ENCODE assay signal across 10 cellular contexts in the genomic region with DNA sequence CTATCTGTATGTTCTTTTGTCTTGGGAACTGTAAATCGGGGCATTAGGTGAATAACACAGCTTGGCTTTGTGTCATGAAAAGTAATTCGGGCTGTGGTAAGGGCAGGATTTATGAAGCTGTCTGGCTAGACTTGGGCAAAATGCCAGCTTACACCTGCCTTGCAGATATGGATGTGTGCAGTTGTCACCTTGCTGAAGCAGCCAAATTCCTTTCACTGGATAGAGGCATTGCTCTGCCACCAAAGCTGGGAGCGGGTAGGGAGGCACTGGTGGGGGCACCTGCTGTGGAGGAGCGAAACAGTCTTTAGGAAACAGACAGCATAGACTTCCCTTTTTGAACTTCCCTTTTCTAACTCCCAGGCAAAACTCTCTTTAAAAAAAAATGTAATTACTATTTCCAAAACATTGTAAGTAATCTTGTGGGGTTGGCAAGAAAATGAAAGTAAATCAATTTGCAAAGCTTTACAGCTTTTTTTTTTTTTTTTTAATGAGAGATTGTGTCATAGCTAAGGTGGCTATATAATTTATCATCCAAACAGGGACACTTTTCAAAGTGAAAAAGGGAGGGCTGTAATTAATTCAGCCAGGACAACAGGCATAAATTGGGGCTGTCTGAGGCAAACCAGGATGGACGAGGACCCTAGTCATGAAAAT.
DNase-seq lines count a peak whose midpoint lies in the region; ATAC-seq, FAIRE-seq and TF ChIP-seq lines count a peak whose summit lies in the region.
"Had no signal": no experiment of that assay in that cellular context is flagged by ENCODE, and none has a peak within 500 bp of the region (broad histone marks: within the 10 kb centered on the region; RNA-seq: fewer than 3 reads in every experiment).

No MANE protein-coding gene starts in this region.

- H3K36me3 Mint-ChIP-seq in activated CD4-positive, alpha-beta memory T cell treated with anti-CD3 and anti-CD28 coated beads, Interleukin-2, amount 10 ng/mL, durations not matched to agents 7 days and 5 days (ENCODE audit: low read depth) = no peaks in the 10 kb centered on the region
- H3K36me3 Mint-ChIP-seq: T-cell had no signal

- H3K27me3 ChIP-seq in body of pancreas = no peaks in the 10 kb centered on the region
- H3K27me3 ChIP-seq in pancreas = no peaks in the 10 kb centered on the region

- FAIRE-seq in pancreas (lab: Jason Lieb, UNC) = no peak
- FAIRE-seq: A204.1 had no signal

- peak; percentile 42 for DNase-seq in NCI-H1694 treated with DMSO at 0.1 percent for 48 hours (lab: John Stamatoyannopoulos, UW)
- DNase-seq in NCI-H1694 (lab: John Stamatoyannopoulos, UW) = no peak
- DNase-seq in NCI-H2196 (lab: John Stamatoyannopoulos, UW; ENCODE audit: unreplicated experiment) = peak; percentile 84
- DNase-seq in body of pancreas = peak; percentile 63 to 85 (median 80)
- peak; percentile 43 to 77 (median 62) for DNase-seq in pancreas
- DNase-seq in NCI-H1930 (lab: John Stamatoyannopoulos, UW) = no peak
- no peak for DNase-seq in activated CD4-positive, alpha-beta memory T cell treated with anti-CD3 and anti-CD28 coated beads, Interleukin-2, amount 10 ng/mL, durations not matched to agents 7 days and 5 days

- no peak for TF ChIP-seq CTCF in body of pancreas (IDR thresholded peaks at IDR 0.05)
- no peak for TF ChIP-seq CTCF in pancreas (IDR thresholded peaks at IDR 0.05)

- H3K27ac ChIP-seq in body of pancreas = peak overlapping the region in 3 of 4 donors; percentile 7 to 68 (median 52)
- H3K27ac ChIP-seq in pancreas = peak overlapping the region in 2 of 4 donors; percentile 33 to 51

- intact Hi-C loops in body of pancreas (cut with DNase I) = no loop called here
- intact Hi-C loops in pancreas (cut with DNase I) = no loop called here

- H3K4me1 ChIP-seq in body of pancreas (peaks cover 47% of the 10 kb centered on the region), pancreas (peaks cover 21 to 34% (median 31%) of the 10 kb centered on the region in 3 donors)

- H3K9me3 ChIP-seq in body of pancreas (no peaks in the 10 kb centered on the region), pancreas (no peaks in the 10 kb centered on the region)

- H3K27me3 Mint-ChIP-seq in activated CD4-positive, alpha-beta memory T cell treated with anti-CD3 and anti-CD28 coated beads, Interleukin-2, amount 10 ng/mL, durations not matched to agents 7 days and 5 days = no peaks in the 10 kb centered on the region
- H3K27me3 Mint-ChIP-seq: T-cell had no signal

- peak; percentile 48 for ATAC-seq in HG03139 (IDR thresholded peaks at IDR 0.05; ENCODE audit: unreplicated experiment)
- ATAC-seq in body of pancreas = peak; percentile 77
- peak; percentile 66 to 79 (median 74) for ATAC-seq in pancreas

- no peak for TF ChIP-seq POLR2A in body of pancreas (IDR thresholded peaks at IDR 0.05)

- H3K36me3 ChIP-seq in body of pancreas (replicated peaks in 1 of 2; ENCODE audit: insufficient read depth in 1 of 2, low read depth in 2 of 2) (no peaks in the 10 kb centered on the region), pancreas (no peaks in the 10 kb centered on the region)

- CTCF ChIA-PET in activated CD4-positive, alpha-beta memory T cell treated with anti-CD3 and anti-CD28 coated beads, Interleukin-2, amount 10 ng/mL, durations not matched to agents 7 days and 5 days (lab: Charles Lee) = no interaction called here

- no peaks in the 10 kb centered on the region for H3K4me1 Mint-ChIP-seq in activated CD4-positive, alpha-beta memory T cell treated with anti-CD3 and anti-CD28 coated beads, Interleukin-2, amount 10 ng/mL, durations not matched to agents 7 days and 5 days

- H3K4me3 ChIP-seq in body of pancreas (no peak overlapping the region), pancreas (peak overlapping the region in 2 of 4 donors; percentile 7 to 21)

- 8 to 11% methylated on average over 5 of the region's 5 CpGs for WGBS in body of pancreas, 2 donors
- WGBS in pancreas, 2 donors = 8 to 18% methylated on average over 5 of the region's 5 CpGs

- H3K4me3 Mint-ChIP-seq in activated CD4-positive, alpha-beta memory T cell treated with anti-CD3 and anti-CD28 coated beads, Interleukin-2, amount 10 ng/mL, durations not matched to agents 7 days and 5 days = no peak overlapping the region

- no peak overlapping the region for H3K27ac Mint-ChIP-seq in activated CD4-positive, alpha-beta memory T cell treated with anti-CD3 and anti-CD28 coated beads, Interleukin-2, amount 10 ng/mL, durations not matched to agents 7 days and 5 days
- H3K27ac Mint-ChIP-seq: T-cell had no signal

- H3K9me3 Mint-ChIP-seq in activated CD4-positive, alpha-beta memory T cell treated with anti-CD3 and anti-CD28 coated beads, Interleukin-2, amount 10 ng/mL, durations not matched to agents 7 days and 5 days = peaks cover 3% of the 10 kb centered on the region

- POLR2A ChIA-PET in activated CD4-positive, alpha-beta memory T cell treated with anti-CD3 and anti-CD28 coated beads, Interleukin-2, amount 10 ng/mL, durations not matched to agents 7 days and 5 days (lab: Charles Lee) = no interaction called here

Comparison
In these comparisons a context has a peak if more than half of its experiments do, and no peak if none do; other contexts are left out.
1. DNase-seq: peak in NCI-H1694 treated with DMSO at 0.1 percent for 48 hours (single experiment), NCI-H2196 (single experiment), body of pancreas (4 of 4) and pancreas (6 of 6); none in NCI-H1694 (single experiment), NCI-H1930 (0 of 2) and activated CD4-positive, alpha-beta memory T cell treated with anti-CD3 and anti-CD28 coated beads, Interleukin-2, amount 10 ng/mL, durations not matched to agents 7 days and 5 days (single experiment).
2. Peak in every context shown above with its lines, with median percentiles within 50 percentile points of each other: ATAC-seq.